Comparison of ENCODE assay signal across 18 cellular contexts in the genomic region with DNA sequence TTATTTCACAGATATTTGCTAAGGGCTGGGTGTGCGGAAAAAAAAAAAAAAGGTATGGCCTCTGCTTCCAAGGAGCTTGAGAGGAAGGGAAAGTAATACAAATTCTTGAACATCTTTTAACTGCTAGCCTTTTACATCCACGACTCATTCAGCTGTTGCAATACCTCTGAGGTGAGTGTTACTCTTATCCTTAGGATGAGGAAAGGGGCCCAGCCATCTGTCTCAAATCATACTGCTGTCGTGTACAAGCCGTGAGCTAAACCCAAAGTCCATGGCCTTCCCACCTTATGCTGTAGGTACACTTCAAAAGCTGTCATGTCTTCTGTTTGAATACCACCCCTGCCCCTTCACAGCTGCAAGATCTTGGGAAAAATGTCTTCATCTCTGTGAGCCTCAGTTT.
"Had no signal": no experiment of that assay in that cellular context is flagged by ENCODE, and none has a peak within 500 bp of the region (broad histone marks: within the 10 kb centered on the region; RNA-seq: fewer than 3 reads in every experiment).

No MANE protein-coding gene starts in this region.

- ATAC-seq: left ventricle myocardium superior; natural killer cell treated with Interleukin-12 subunit alpha and Interleukin-12 subunit beta and Interleukin-15 and Interleukin-18, amount 100 ng/mL, for 72 hours had no signal

- DNase-seq: activated CD4-positive, CD25-positive, alpha-beta regulatory T cell treated with anti-CD3 and anti-CD28 coated beads, Interleukin-2, amount 50 U/mL, for 72 hours; activated naive CD4-positive, alpha-beta T cell; activated naive CD8-positive, alpha-beta T cell treated with anti-CD3 and anti-CD28 coated beads, Interleukin-2, amount 10 ng/mL, durations not matched to agents 7 days and 5 days; anterior cingulate cortex; hippocampal formation; kidney; left ventricle myocardium superior; posterior cingulate gyrus; stimulated activated CD4-positive, alpha-beta T cell treated with anti-CD3 and anti-CD28 coated beads, Interleukin-4, amount 100 ng/mL, for 4 hours; stimulated activated CD8-positive, alpha-beta memory T cell treated with anti-CD3 and anti-CD28 coated beads, Interleukin-4, amount 100 ng/mL, for 48 hours; stimulated activated naive CD4-positive, alpha-beta T cell treated with Interleukin-2 at 50 U/mL for 16 hours; substantia nigra; T1000; transverse colon had no signal

- H3K4me3 ChIP-seq: breast epithelium, right atrium auricular region, smooth muscle cell, transverse colon had no signal

- H3K4me1 ChIP-seq: breast epithelium, right atrium auricular region, transverse colon had no signal

- H3K36me3 ChIP-seq: breast epithelium, right atrium auricular region, transverse colon had no signal

- H3K9me3 ChIP-seq: breast epithelium, right atrium auricular region, transverse colon had no signal

- H3K27me3 ChIP-seq: breast epithelium, right atrium auricular region, transverse colon had no signal

- H3K27ac ChIP-seq: breast epithelium, right atrium auricular region, transverse colon had no signal

- H3K4me2 ChIP-seq: smooth muscle cell had no signal
